In the genomic region with DNA sequence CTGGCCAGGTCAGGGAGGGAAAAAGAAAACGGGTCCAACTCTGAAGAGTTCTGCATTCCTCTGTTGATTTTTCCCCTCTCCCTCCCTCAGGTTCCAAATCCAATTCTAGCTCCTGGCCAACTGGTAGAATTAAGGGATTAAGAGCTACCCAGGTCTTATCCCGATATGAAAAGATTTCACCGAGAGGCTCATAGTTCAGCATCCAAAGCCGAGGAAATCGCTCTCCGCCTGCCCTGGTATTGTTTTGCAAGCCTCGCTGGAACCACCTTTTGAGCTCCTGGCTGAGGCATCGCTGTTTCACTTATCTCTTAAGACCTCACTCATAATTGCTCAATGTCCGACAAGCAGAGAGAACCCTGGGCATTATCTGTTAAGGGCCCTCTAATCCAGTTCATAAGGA, we compare ENCODE assay signal across 20 cellular contexts.
"Had no signal": no experiment of that assay in that cellular context is flagged by ENCODE, and none has a peak within 500 bp of the region (broad histone marks: within the 10 kb centered on the region; RNA-seq: fewer than 3 reads in every experiment).

No MANE protein-coding gene starts in this region.

- H3K27me3 ChIP-seq: colonic mucosa, gastrocnemius medialis had no signal

- H3K36me3 ChIP-seq: colonic mucosa, esophagus squamous epithelium, gastrocnemius medialis, heart right ventricle, left lung, lower lobe of right lung had no signal

- H3K4me1 ChIP-seq: colonic mucosa, esophagus squamous epithelium, gastrocnemius medialis, heart right ventricle, left lung, lower lobe of right lung had no signal

- H3K9me3 ChIP-seq: colonic mucosa, esophagus squamous epithelium, gastrocnemius medialis, heart right ventricle, left lung, lower lobe of right lung, mucosa of descending colon had no signal

- DNase-seq: colonic mucosa; cortex of kidney; effector CD8-positive, alpha-beta T cell; effector memory CD8-positive, alpha-beta T cell; endodermal cell; erythroblast; esophagus squamous epithelium; foreskin fibroblast; foreskin melanocyte; gastrocnemius medialis; heart right ventricle; hippocampal formation; left cardiac atrium; left lung; left ventricle myocardium superior; lower lobe of right lung; mesenchymal stem cell; mucosa of descending colon; naive B cell had no signal

- H3K27ac ChIP-seq: colonic mucosa, epithelial cell of prostate, esophagus squamous epithelium, gastrocnemius medialis, heart right ventricle, left lung, lower lobe of right lung had no signal

- H3K4me3 ChIP-seq: colonic mucosa, esophagus squamous epithelium, gastrocnemius medialis, heart right ventricle, left lung, lower lobe of right lung, mucosa of descending colon had no signal
